Comparison of ENCODE assay signal across 8 cellular contexts in genomic region chr14:56580317-56580711, GRCh38. TPM values are rescaled to one million over a fixed set of nuclear protein-coding genes. Genes with fewer than 3 reads are reported as not detected.
A peak's percentile ranks its signal among the peaks of the same experiment; 100 is the strongest.
DNase-seq lines count a peak whose midpoint lies in the region; ATAC-seq and TF ChIP-seq lines count a peak whose summit lies in the region.

No MANE protein-coding gene starts in this region.

- intact Hi-C loops in colonic mucosa (cut with DNase I) = no loop called here

- peak overlapping the region; percentile 96 to 98 (median 96) for H3K27ac Mint-ChIP-seq in nephron

- DNase-seq in DMS 273 (lab: John Stamatoyannopoulos, UW; ENCODE audit: unreplicated experiment) = peak; percentile 33
- DNase-seq in DMS 273 treated with DMSO at 0.1 percent for 48 hours (lab: John Stamatoyannopoulos, UW) = no peak
- DNase-seq in NCI-H128 (lab: John Stamatoyannopoulos, UW; ENCODE audit: unreplicated experiment) = peak; percentile 41
- DNase-seq in colonic mucosa = no peak
- no peak for DNase-seq in NCI-H1048 (lab: John Stamatoyannopoulos, UW)
- no peak for DNase-seq in amniotic stem cell (lab: John Stamatoyannopoulos, UW)

- peak overlapping the region; percentile 67 for H3K27ac ChIP-seq in colonic mucosa

- no peaks in the 10 kb centered on the region for H3K9me3 Mint-ChIP-seq in nephron

- H3K9ac ChIP-seq in colonic mucosa (ENCODE audit: low read depth in 2 of 2, low read length in 2 of 2) = peak overlapping the region; percentile 94 to 98

- ATAC-seq in HG03280 (IDR thresholded peaks at IDR 0.05; ENCODE audit: unreplicated experiment) = no peak

- peak overlapping the region; percentile 99 for H3K4me3 ChIP-seq in colonic mucosa

- peak overlapping the region; percentile 89 to 90 (median 90) for H3K4me3 Mint-ChIP-seq in nephron

- no peaks in the 10 kb centered on the region for H3K27me3 ChIP-seq in colonic mucosa

- TF ChIP-seq CTCF in colonic mucosa (IDR thresholded peaks at IDR 0.05) = no peak
- no peak for TF ChIP-seq CTCF in nephron (IDR thresholded peaks at IDR 0.05; ENCODE audit: unreplicated experiment in 3 of 3)

- peaks cover 17% of the 10 kb centered on the region for H3K4me1 Mint-ChIP-seq in nephron

- H3K27me3 Mint-ChIP-seq in nephron (ENCODE audit: low read depth) = peaks cover 4% of the 10 kb centered on the region

- no peaks in the 10 kb centered on the region for H3K36me3 Mint-ChIP-seq in nephron (ENCODE audit: low read depth)

- no peaks in the 10 kb centered on the region for H3K9me3 ChIP-seq in colonic mucosa

- H3K36me3 ChIP-seq in colonic mucosa = no peaks in the 10 kb centered on the region

- H3K4me1 ChIP-seq in colonic mucosa = peaks cover 3% of the 10 kb centered on the region

RNA-seq across cellular contexts. Expression of gene TMEM260, which starts 0.7 kb away (rescaled TPM):
- total RNA-seq in colonic mucosa = 10 to 100 TPM; 21.1 to 21.5 TPM

Comparison
In these comparisons a context has a peak if more than half of its experiments do, and no peak if none do; other contexts are left out.
1. DNase-seq: peak in DMS 273 (single experiment) and NCI-H128 (single experiment); none in DMS 273 treated with DMSO at 0.1 percent for 48 hours (single experiment), colonic mucosa (single experiment), NCI-H1048 (single experiment) and amniotic stem cell (single experiment).